ENCODE assay signal across 8 cellular contexts in genomic region chr21:28993293-28993629, GRCh38. TPM values are rescaled to one million over a fixed set of nuclear protein-coding genes. Genes with fewer than 3 reads are reported as not detected.
DNase-seq lines count a peak whose midpoint lies in the region; ATAC-seq and TF ChIP-seq lines count a peak whose summit lies in the region.

No MANE protein-coding gene starts in this region.

- H3K9me3 Mint-ChIP-seq in neural progenitor cell = no peaks in the 10 kb centered on the region

- no peaks in the 10 kb centered on the region for H3K27me3 Mint-ChIP-seq in neural progenitor cell (ENCODE audit: insufficient read depth, low read depth)

- H3K4me1 Mint-ChIP-seq in neural progenitor cell = peaks cover 17% of the 10 kb centered on the region

- no peak for ATAC-seq in HG02852 (IDR thresholded peaks at IDR 0.05; ENCODE audit: unreplicated experiment)

- H3K27ac ChIP-seq in C4-2B (peak overlapping the region; percentile 90), neural progenitor cell (peak overlapping the region; percentile 71)
- peak overlapping the region; percentile 82 for H3K27ac ChIP-seq in effector memory CD4-positive, alpha-beta T cell (ENCODE audit: insufficient read depth, low read length, poor library complexity, severe bottlenecking)

- H3K36me3 ChIP-seq in NT2/D1 (ENCODE audit: insufficient read depth, insufficient read length, low read length) = peaks cover 3% of the 10 kb centered on the region
- H3K36me3 ChIP-seq in effector memory CD4-positive, alpha-beta T cell (ENCODE audit: control insufficient read depth, insufficient read depth, low read length) = no peaks in the 10 kb centered on the region
- H3K36me3 ChIP-seq in neural progenitor cell = no peaks in the 10 kb centered on the region

- H2AFZ ChIP-seq in neural progenitor cell (replicated peaks) = peak overlapping the region; percentile 81

- H3K4me1 ChIP-seq in NT2/D1 (ENCODE audit: insufficient read depth, insufficient read length) (no peaks in the 10 kb centered on the region), neural progenitor cell (peaks cover 13% of the 10 kb centered on the region)
- H3K4me1 ChIP-seq in effector memory CD4-positive, alpha-beta T cell (ENCODE audit: control insufficient read depth, insufficient read depth, low read length, poor library complexity, severe bottlenecking) = peaks cover 16% of the 10 kb centered on the region

- DNase-seq in NT2/D1 (ENCODE audit: low read depth, low spot score) (no peak), neural progenitor cell (ENCODE audit: low spot score) (no peak), A172 (ENCODE audit: low spot score) (no peak), dermis blood vessel endothelial cell (no peak), NCI-H345 (lab: John Stamatoyannopoulos, UW) (no peak)
- no peak for DNase-seq in effector memory CD4-positive, alpha-beta T cell

- H3K27me3 ChIP-seq in NT2/D1 (ENCODE audit: insufficient read depth, insufficient read length) (no peaks in the 10 kb centered on the region), neural progenitor cell (no peaks in the 10 kb centered on the region)
- H3K27me3 ChIP-seq in effector memory CD4-positive, alpha-beta T cell (replicated peaks; ENCODE audit: control insufficient read depth, insufficient read depth, low read length, poor library complexity, severe bottlenecking) = no peaks in the 10 kb centered on the region

- no peaks in the 10 kb centered on the region for H4K20me1 ChIP-seq in neural progenitor cell (ENCODE audit: low read depth)

- no peaks in the 10 kb centered on the region for H3K9me3 ChIP-seq in NT2/D1 (ENCODE audit: insufficient read depth, low read length)
- no peaks in the 10 kb centered on the region for H3K9me3 ChIP-seq in effector memory CD4-positive, alpha-beta T cell (ENCODE audit: control insufficient read depth, low read length)
- H3K9me3 ChIP-seq in neural progenitor cell (ENCODE audit: low read depth) = no peaks in the 10 kb centered on the region

- H3F3A ChIP-seq in neural progenitor cell (ENCODE audit: low read depth) = peaks cover 19% of the 10 kb centered on the region

- peak overlapping the region; percentile 99 for H3K4me3 Mint-ChIP-seq in neural progenitor cell

- peak overlapping the region; percentile 91 for H3K4me3 ChIP-seq in NT2/D1 (ENCODE audit: insufficient read length, low read depth)
- H3K4me3 ChIP-seq in effector memory CD4-positive, alpha-beta T cell (ENCODE audit: insufficient read depth, low read depth, low read length, poor library complexity, severe bottlenecking) = peak overlapping the region; percentile 66
- peak overlapping the region; percentile 83 for H3K4me3 ChIP-seq in neural progenitor cell

- H3K9ac ChIP-seq in NT2/D1 (ENCODE audit: insufficient read length, low read depth) = peak overlapping the region; percentile 76
- H3K9ac ChIP-seq in neural progenitor cell = peak overlapping the region; percentile 80

- H3K79me2 ChIP-seq in neural progenitor cell (ENCODE audit: low read depth) = peaks cover 42% of the 10 kb centered on the region

- TF ChIP-seq CTCF in C4-2B (conservative IDR thresholded peaks at IDR 0.05) = no peak
- TF ChIP-seq CTCF in neural progenitor cell (IDR thresholded peaks at IDR 0.05) = no peak

- H3K27ac Mint-ChIP-seq in neural progenitor cell = peak overlapping the region; percentile 99

- peak overlapping the region; percentile 83 for H3K4me2 ChIP-seq in neural progenitor cell

- no peaks in the 10 kb centered on the region for H3K36me3 Mint-ChIP-seq in neural progenitor cell

RNA-seq across cellular contexts. Expression of gene LTN1, which starts 0.6 kb away (rescaled TPM):
- total RNA-seq in neural progenitor cell (ENCODE audit: low replicate concordance) (29.4 and 37.3 TPM in 2 replicates), dermis blood vessel endothelial cell (33.1 and 34.0 TPM in 2 replicates)
- 31.0 and 35.7 TPM in 2 replicates for total RNA-seq in A172 (2014; rRNA removed; shearing (Covaris generic))

RNA-seq across cellular contexts. Expression of gene RWDD2B, which starts 25.9 kb away (rescaled TPM):
- total RNA-seq in neural progenitor cell (ENCODE audit: low replicate concordance) (9.6 and 10.2 TPM in 2 replicates), dermis blood vessel endothelial cell (19.9 and 26.0 TPM in 2 replicates)
- 26.8 and 28.6 TPM in 2 replicates for total RNA-seq in A172 (2014; rRNA removed; shearing (Covaris generic))

RNA-seq across cellular contexts. Expression of gene USP16, which starts 31.2 kb away (rescaled TPM):
- total RNA-seq in neural progenitor cell (ENCODE audit: low replicate concordance) = 24.7 and 38.5 TPM in 2 replicates
- 70.4 and 77.9 TPM in 2 replicates for total RNA-seq in A172 (2014; rRNA removed; shearing (Covaris generic))
- 25.5 and 40.8 TPM in 2 replicates for total RNA-seq in dermis blood vessel endothelial cell
